ENCODE assay signal across 1 cellular context in genomic region chr2:231869704-231870103, GRCh38.
TF ChIP-seq lines count a peak whose summit lies in the region.

No MANE protein-coding gene starts in this region.

TF ChIP-seq in GM23338, 12 proteins besides CTCF, POLR2A, EP300 and RAD21 (continued from another document):
- TF ChIP-seq, protein P1, sequence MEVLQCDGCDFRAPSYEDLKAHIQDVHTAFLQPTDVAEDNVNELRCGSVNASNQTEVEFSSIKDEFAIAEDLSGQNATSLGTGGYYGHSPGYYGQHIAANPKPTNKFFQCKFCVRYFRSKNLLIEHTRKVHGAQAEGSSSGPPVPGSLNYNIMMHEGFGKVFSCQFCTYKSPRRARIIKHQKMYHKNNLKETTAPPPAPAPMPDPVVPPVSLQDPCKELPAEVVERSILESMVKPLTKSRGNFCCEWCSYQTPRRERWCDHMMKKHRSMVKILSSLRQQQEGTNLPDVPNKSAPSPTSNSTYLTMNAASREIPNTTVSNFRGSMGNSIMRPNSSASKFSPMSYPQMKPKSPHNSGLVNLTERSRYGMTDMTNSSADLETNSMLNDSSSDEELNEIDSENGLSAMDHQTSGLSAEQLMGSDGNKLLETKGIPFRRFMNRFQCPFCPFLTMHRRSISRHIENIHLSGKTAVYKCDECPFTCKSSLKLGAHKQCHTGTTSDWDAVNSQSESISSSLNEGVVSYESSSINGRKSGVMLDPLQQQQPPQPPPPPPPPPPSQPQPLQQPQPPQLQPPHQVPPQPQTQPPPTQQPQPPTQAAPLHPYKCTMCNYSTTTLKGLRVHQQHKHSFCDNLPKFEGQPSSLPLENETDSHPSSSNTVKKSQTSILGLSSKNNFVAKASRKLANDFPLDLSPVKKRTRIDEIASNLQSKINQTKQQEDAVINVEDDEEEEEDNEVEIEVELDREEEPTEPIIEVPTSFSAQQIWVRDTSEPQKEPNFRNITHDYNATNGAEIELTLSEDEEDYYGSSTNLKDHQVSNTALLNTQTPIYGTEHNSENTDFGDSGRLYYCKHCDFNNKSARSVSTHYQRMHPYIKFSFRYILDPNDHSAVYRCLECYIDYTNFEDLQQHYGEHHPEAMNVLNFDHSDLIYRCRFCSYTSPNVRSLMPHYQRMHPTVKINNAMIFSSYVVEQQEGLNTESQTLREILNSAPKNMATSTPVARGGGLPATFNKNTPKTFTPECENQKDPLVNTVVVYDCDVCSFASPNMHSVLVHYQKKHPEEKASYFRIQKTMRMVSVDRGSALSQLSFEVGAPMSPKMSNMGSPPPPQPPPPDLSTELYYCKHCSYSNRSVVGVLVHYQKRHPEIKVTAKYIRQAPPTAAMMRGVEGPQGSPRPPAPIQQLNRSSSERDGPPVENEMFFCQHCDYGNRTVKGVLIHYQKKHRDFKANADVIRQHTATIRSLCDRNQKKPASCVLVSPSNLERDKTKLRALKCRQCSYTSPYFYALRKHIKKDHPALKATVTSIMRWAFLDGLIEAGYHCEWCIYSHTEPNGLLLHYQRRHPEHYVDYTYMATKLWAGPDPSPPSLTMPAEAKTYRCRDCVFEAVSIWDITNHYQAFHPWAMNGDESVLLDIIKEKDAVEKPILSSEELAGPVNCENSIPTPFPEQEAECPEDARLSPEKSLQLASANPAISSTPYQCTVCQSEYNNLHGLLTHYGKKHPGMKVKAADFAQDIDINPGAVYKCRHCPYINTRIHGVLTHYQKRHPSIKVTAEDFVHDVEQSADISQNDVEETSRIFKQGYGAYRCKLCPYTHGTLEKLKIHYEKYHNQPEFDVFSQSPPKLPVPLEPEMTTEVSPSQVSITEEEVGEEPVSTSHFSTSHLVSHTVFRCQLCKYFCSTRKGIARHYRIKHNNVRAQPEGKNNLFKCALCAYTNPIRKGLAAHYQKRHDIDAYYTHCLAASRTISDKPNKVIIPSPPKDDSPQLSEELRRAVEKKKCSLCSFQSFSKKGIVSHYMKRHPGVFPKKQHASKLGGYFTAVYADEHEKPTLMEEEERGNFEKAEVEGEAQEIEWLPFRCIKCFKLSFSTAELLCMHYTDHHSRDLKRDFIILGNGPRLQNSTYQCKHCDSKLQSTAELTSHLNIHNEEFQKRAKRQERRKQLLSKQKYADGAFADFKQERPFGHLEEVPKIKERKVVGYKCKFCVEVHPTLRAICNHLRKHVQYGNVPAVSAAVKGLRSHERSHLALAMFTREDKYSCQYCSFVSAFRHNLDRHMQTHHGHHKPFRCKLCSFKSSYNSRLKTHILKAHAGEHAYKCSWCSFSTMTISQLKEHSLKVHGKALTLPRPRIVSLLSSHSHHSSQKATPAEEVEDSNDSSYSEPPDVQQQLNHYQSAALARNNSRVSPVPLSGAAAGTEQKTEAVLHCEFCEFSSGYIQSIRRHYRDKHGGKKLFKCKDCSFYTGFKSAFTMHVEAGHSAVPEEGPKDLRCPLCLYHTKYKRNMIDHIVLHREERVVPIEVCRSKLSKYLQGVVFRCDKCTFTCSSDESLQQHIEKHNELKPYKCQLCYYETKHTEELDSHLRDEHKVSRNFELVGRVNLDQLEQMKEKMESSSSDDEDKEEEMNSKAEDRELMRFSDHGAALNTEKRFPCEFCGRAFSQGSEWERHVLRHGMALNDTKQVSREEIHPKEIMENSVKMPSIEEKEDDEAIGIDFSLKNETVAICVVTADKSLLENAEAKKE (CRISPR knock-in tag; IDR thresholded peaks at IDR 0.05): no peak
